ENCODE assay signal across 29 cellular contexts in genomic region chr1:246969621-246970020, GRCh38.
"Had no signal": no experiment of that assay in that cellular context is flagged by ENCODE, and none has a peak within 500 bp of the region (broad histone marks: within the 10 kb centered on the region; RNA-seq: fewer than 3 reads in every experiment).

No MANE protein-coding gene starts in this region.

- H3K4me3 Mint-ChIP-seq: activated CD4-positive, alpha-beta memory T cell treated with anti-CD3 and anti-CD28 coated beads for 36 hours; activated CD4-positive, alpha-beta T cell treated with anti-CD3 and anti-CD28 coated beads, Interleukin-2, amount 10 ng/mL, durations not matched to agents 24 days and 14 days; activated naive CD4-positive, alpha-beta T cell treated with anti-CD3 and anti-CD28 coated beads for 36 hours; activated naive CD8-positive, alpha-beta T cell treated with anti-CD3 and anti-CD28 coated beads, Interleukin-2, amount 10 ng/mL, durations not matched to agents 7 days and 5 days; activated T-helper 1 cell treated with anti-CD3 and anti-CD28 coated beads, Interleukin-12 subunit alpha, Interleukin-12 subunit beta, Interleukin-2, Interleukin-4 antibody, amounts not matched to agents 30 ng/mL and 10 ng/mL and 1 ng/mL, durations not matched to agents 14 hours and 24 hours and 36 hours; effector memory CD8-positive, alpha-beta T cell; natural killer cell treated with Interleukin-12 subunit alpha and Interleukin-12 subunit beta and Interleukin-15 and Interleukin-18, amount 100 ng/mL, for 72 hours had no signal

- H3K27ac Mint-ChIP-seq: activated CD4-positive, alpha-beta memory T cell treated with anti-CD3 and anti-CD28 coated beads for 36 hours; activated CD4-positive, alpha-beta T cell treated with anti-CD3 and anti-CD28 coated beads, Interleukin-2, amount 10 ng/mL, durations not matched to agents 24 days and 14 days; activated naive CD4-positive, alpha-beta T cell treated with anti-CD3 and anti-CD28 coated beads for 36 hours; activated naive CD8-positive, alpha-beta T cell treated with anti-CD3 and anti-CD28 coated beads, Interleukin-2, amount 10 ng/mL, durations not matched to agents 7 days and 5 days; activated T-helper 1 cell treated with anti-CD3 and anti-CD28 coated beads, Interleukin-12 subunit alpha, Interleukin-12 subunit beta, Interleukin-2, Interleukin-4 antibody, amounts not matched to agents 30 ng/mL and 10 ng/mL and 1 ng/mL, durations not matched to agents 14 hours and 24 hours and 36 hours; effector memory CD8-positive, alpha-beta T cell; natural killer cell treated with Interleukin-12 subunit alpha and Interleukin-12 subunit beta and Interleukin-15 and Interleukin-18, amount 100 ng/mL, for 72 hours had no signal

- H3K4me3 ChIP-seq: gastrocnemius medialis, left lung, lower lobe of right lung, mucosa of descending colon, thoracic aorta, uterus had no signal

- ATAC-seq: effector memory CD8-positive, alpha-beta T cell; gastrocnemius medialis; left lung; lower lobe of right lung; mucosa of descending colon; natural killer cell treated with Interleukin-12 subunit alpha and Interleukin-12 subunit beta and Interleukin-15 and Interleukin-18, amount 100 ng/mL, for 72 hours; right cardiac atrium; stimulated activated naive CD8-positive, alpha-beta T cell treated with anti-CD3 and anti-CD28 coated beads, Interleukin-15, Interleukin-2, amounts not matched to agents 100 U/mL and 50 U/mL, for 24 hours had no signal

- DNase-seq: activated CD4-positive, alpha-beta memory T cell treated with anti-CD3 and anti-CD28 coated beads for 36 hours; activated CD4-positive, alpha-beta T cell treated with anti-CD3 and anti-CD28 coated beads, Interleukin-2, amount 10 ng/mL, durations not matched to agents 24 days and 14 days; activated CD4-positive, CD25-positive, alpha-beta regulatory T cell treated with anti-CD3 and anti-CD28 coated beads, Interleukin-2, amount 50 U/mL, for 72 hours; activated CD8-positive, alpha-beta memory T cell treated with anti-CD3 and anti-CD28 coated beads, Interleukin-2, amount 50 U/mL, for 4 hours; activated effector memory CD4-positive, alpha-beta T cell treated with anti-CD3 and anti-CD28 coated beads, Interleukin-2, amount 50 U/mL, for 16 hours; activated naive CD4-positive, alpha-beta T cell treated with anti-CD3 and anti-CD28 coated beads for 36 hours; activated naive CD8-positive, alpha-beta T cell treated with anti-CD3 and anti-CD28 coated beads, Interleukin-2, amount 10 ng/mL, durations not matched to agents 7 days and 5 days; activated T-cell treated with anti-CD3 and anti-CD28 coated beads, Interleukin-2, amount 50 U/mL, for 1 hour; brain microvascular endothelial cell; cortex of kidney; effector memory CD8-positive, alpha-beta T cell; erythroblast; gastrocnemius medialis; glutamatergic neuron; left lung; lower lobe of right lung; mesendoderm; mucosa of descending colon; posterior cingulate gyrus; right cardiac atrium; stimulated activated CD4-positive, alpha-beta T cell treated with anti-CD3 and anti-CD28 coated beads, Interleukin-12 subunit alpha, Interleukin-12 subunit beta, amount 100 ng/mL, for 4 hours; stimulated activated CD4-positive, alpha-beta T cell treated with anti-CD3 and anti-CD28 coated beads, Interleukin-4, amount 100 ng/mL, for 1 hour; stimulated activated naive CD8-positive, alpha-beta T cell treated with anti-CD3 and anti-CD28 coated beads, Interleukin-15, Interleukin-2, amounts not matched to agents 100 U/mL and 50 U/mL, for 24 hours; T1000; trophoblast cell; uterus had no signal

- H3K4me1 Mint-ChIP-seq: activated CD4-positive, alpha-beta T cell treated with anti-CD3 and anti-CD28 coated beads, Interleukin-2, amount 10 ng/mL, durations not matched to agents 24 days and 14 days; activated naive CD8-positive, alpha-beta T cell treated with anti-CD3 and anti-CD28 coated beads, Interleukin-2, amount 10 ng/mL, durations not matched to agents 7 days and 5 days had no signal

- H3K27me3 Mint-ChIP-seq: activated CD4-positive, alpha-beta T cell treated with anti-CD3 and anti-CD28 coated beads, Interleukin-2, amount 10 ng/mL, durations not matched to agents 24 days and 14 days; activated naive CD8-positive, alpha-beta T cell treated with anti-CD3 and anti-CD28 coated beads, Interleukin-2, amount 10 ng/mL, durations not matched to agents 7 days and 5 days; effector memory CD8-positive, alpha-beta T cell; natural killer cell treated with Interleukin-12 subunit alpha and Interleukin-12 subunit beta and Interleukin-15 and Interleukin-18, amount 100 ng/mL, for 72 hours had no signal
